In genomic region chr18:56326386-56327072, GRCh38 we compare ENCODE assay signal across 19 cellular contexts.
DNase-seq lines count a peak whose midpoint lies in the region; ATAC-seq and TF ChIP-seq lines count a peak whose summit lies in the region.
"Had no signal": no experiment of that assay in that cellular context is flagged by ENCODE, and none has a peak within 500 bp of the region (broad histone marks: within the 10 kb centered on the region; RNA-seq: fewer than 3 reads in every experiment).

No MANE protein-coding gene starts in this region.

- intact Hi-C loops in upper lobe of right lung (cut with DNase I): no loop called here

- peak overlapping the region; percentile 33; the same call in 1 of the 2 replicates for H3K4me3 Mint-ChIP-seq in HFFc6
- H3K4me3 Mint-ChIP-seq: CD4-positive, alpha-beta memory T cell had no signal

- no peak overlapping the region for H4K91ac ChIP-seq in mesenchymal stem cell (ENCODE audit: low read length)

- H2BK12ac ChIP-seq in mesenchymal stem cell (ENCODE audit: low read length in 2 of 2): no peak overlapping the region

- no peak overlapping the region for H3K23ac ChIP-seq in mesenchymal stem cell (ENCODE audit: low read length in 2 of 2)

- H3K36me3 ChIP-seq in mesenchymal stem cell (ENCODE audit: control insufficient read depth in 1 of 2, insufficient read depth in 2 of 2, low read depth in 1 of 2, low read length in 2 of 2): no peaks in the 10 kb centered on the region
- H3K36me3 ChIP-seq in upper lobe of right lung: no peaks in the 10 kb centered on the region
- H3K36me3 ChIP-seq: Peyer's patch had no signal

- H3K27ac Mint-ChIP-seq in HFFc6: peak overlapping the region; percentile 19; the same call in 1 of the 2 replicates
- H3K27ac Mint-ChIP-seq: CD4-positive, alpha-beta memory T cell had no signal

- H3K27me3 ChIP-seq in mesenchymal stem cell (ENCODE audit: control insufficient read depth in 1 of 2, insufficient read depth in 1 of 2, low read length in 2 of 2) (no peaks in the 10 kb centered on the region), upper lobe of right lung (no peaks in the 10 kb centered on the region)
- H3K27me3 ChIP-seq: Peyer's patch had no signal

- H3K27me3 Mint-ChIP-seq in HFFc6 (ENCODE audit: insufficient read depth): no peaks in the 10 kb centered on the region; the same call in 1 of the 2 replicates
- H3K27me3 Mint-ChIP-seq: CD4-positive, alpha-beta memory T cell had no signal

- DNase-seq in Ammon's horn (ENCODE audit: low spot score): peak; percentile 36
- no peak for DNase-seq in HFFc6
- DNase-seq in astrocyte of the hippocampus (ENCODE audit: low read depth, low spot score): peak; percentile 1
- no peak for DNase-seq in mesenchymal stem cell
- DNase-seq in cerebellar cortex (ENCODE audit: low spot score): no peak
- DNase-seq in DMS 273 treated with DMSO at 0.1 percent for 48 hours (lab: John Stamatoyannopoulos, UW): no peak
- DNase-seq in upper lobe of right lung: no peak
- DNase-seq: CD4-positive, alpha-beta memory T cell; DMS79 treated with DMSO at 0.1 percent for 48 hours; MM.1S; NCI-H1092; NCI-H1436 treated with DMSO at 0.1 percent for 48 hours; NCI-H2029 treated with DMSO at 0.1 percent for 48 hours; NCI-H2171 treated with DMSO at 0.1 percent for 48 hours; NCI-H446; NCI-H69; Peyer's patch had no signal

- no peaks in the 10 kb centered on the region for H3K4me1 ChIP-seq in mesenchymal stem cell (ENCODE audit: control insufficient read depth, insufficient read depth, low read depth, low read length)
- H3K4me1 ChIP-seq in upper lobe of right lung: peaks cover 6% of the 10 kb centered on the region
- H3K4me1 ChIP-seq: Peyer's patch had no signal

- H3K18ac ChIP-seq in mesenchymal stem cell (ENCODE audit: low read depth in 1 of 2, low read length in 2 of 2): no peak overlapping the region

- no peaks in the 10 kb centered on the region for H3K79me1 ChIP-seq in mesenchymal stem cell (replicated peaks; ENCODE audit: low read length, poor library complexity, severe bottlenecking)

- no peaks in the 10 kb centered on the region for H3K36me3 Mint-ChIP-seq in HFFc6 (ENCODE audit: low read depth)
- H3K36me3 Mint-ChIP-seq: CD4-positive, alpha-beta memory T cell had no signal

- H3K14ac ChIP-seq in mesenchymal stem cell (ENCODE audit: low read length in 2 of 2): no peak overlapping the region

- no peak overlapping the region for H2AK5ac ChIP-seq in mesenchymal stem cell (ENCODE audit: low read length, severe bottlenecking)

- no peak overlapping the region for H4K8ac ChIP-seq in mesenchymal stem cell (ENCODE audit: low read length)

- H3K4me3 ChIP-seq in mesenchymal stem cell (ENCODE audit: insufficient read depth in 1 of 2, low read depth in 1 of 2, low read length in 2 of 2): no peak overlapping the region
- no peak overlapping the region for H3K4me3 ChIP-seq in upper lobe of right lung
- H3K4me3 ChIP-seq: Peyer's patch had no signal

- no peak for ATAC-seq in HG02763 (IDR thresholded peaks at IDR 0.05; ENCODE audit: unreplicated experiment)
- ATAC-seq in upper lobe of right lung: no peak
- ATAC-seq: Right ventricle myocardium inferior had no signal

- H3K27ac ChIP-seq in mesenchymal stem cell (ENCODE audit: low read length, poor library complexity, severe bottlenecking) (no peak overlapping the region), upper lobe of right lung (no peak overlapping the region)
- H3K27ac ChIP-seq: Peyer's patch had no signal

- H2AFZ ChIP-seq in mesenchymal stem cell (ENCODE audit: low read depth, low read length): no peak overlapping the region

- H2BK5ac ChIP-seq in mesenchymal stem cell (ENCODE audit: low read depth, low read length, poor library complexity, severe bottlenecking): no peak overlapping the region

- no peak overlapping the region for H3K4ac ChIP-seq in mesenchymal stem cell (ENCODE audit: low read depth in 1 of 2, low read length in 2 of 2)

- H3K9ac ChIP-seq in mesenchymal stem cell (ENCODE audit: low read length): peak overlapping the region; percentile 62

- no peaks in the 10 kb centered on the region for H3K9me3 Mint-ChIP-seq in HFFc6

- TF ChIP-seq CTCF in HFFc6 (IDR thresholded peaks at IDR 0.05) (no peak; the same call in 1 of the 2 replicates), upper lobe of right lung (IDR thresholded peaks at IDR 0.05) (no peak)

- H2BK15ac ChIP-seq in mesenchymal stem cell (ENCODE audit: low read depth, poor library complexity, severe bottlenecking): no peak overlapping the region

- no peak overlapping the region for H3K4me2 ChIP-seq in mesenchymal stem cell (ENCODE audit: low read length, poor library complexity, severe bottlenecking)

- whole genome bisulfite sequencing in mesenchymal stem cell: 66% methylated on average over 2 of the region's 2 CpGs

- H3K9me3 ChIP-seq in mesenchymal stem cell (ENCODE audit: control insufficient read depth, low read length): no peaks in the 10 kb centered on the region
- no peaks in the 10 kb centered on the region for H3K9me3 ChIP-seq in upper lobe of right lung
- H3K9me3 ChIP-seq: Peyer's patch had no signal

- no peak overlapping the region for H2BK120ac ChIP-seq in mesenchymal stem cell (ENCODE audit: low read depth, low read length)

- H3K4me1 Mint-ChIP-seq in HFFc6 (ENCODE audit: low read depth): peaks cover 30% of the 10 kb centered on the region
- H3K4me1 Mint-ChIP-seq: CD4-positive, alpha-beta memory T cell had no signal

Comparison
In these comparisons a context has a peak if more than half of its experiments do, and no peak if none do; other contexts are left out.
1. DNase-seq: peak in Ammon's horn (single experiment) and astrocyte of the hippocampus (single experiment); none in HFFc6 (single experiment), mesenchymal stem cell (single experiment), cerebellar cortex (single experiment), DMS 273 treated with DMSO at 0.1 percent for 48 hours (single experiment) and upper lobe of right lung (single experiment).